Comparison of ENCODE assay signal across 18 cellular contexts in the genomic region with DNA sequence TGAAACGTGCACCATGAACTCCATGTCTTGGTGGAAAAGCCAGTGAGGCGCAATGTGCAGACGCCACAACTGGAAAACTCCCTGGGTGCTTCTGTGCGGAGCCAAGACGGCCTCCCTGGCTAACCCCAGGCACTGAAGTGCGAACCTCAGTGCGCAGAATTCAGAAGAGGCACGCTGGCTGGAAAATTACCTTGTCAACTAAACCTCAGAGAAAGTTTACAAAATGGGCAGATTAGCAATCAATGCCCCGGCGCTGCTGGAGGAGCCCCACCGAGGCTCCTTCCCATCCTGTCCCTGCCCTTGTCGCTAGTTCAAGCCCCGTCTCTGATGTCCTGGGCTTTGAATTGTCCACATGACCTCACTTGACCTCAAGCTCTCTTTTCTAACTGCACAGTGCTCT.
"Had no signal": no experiment of that assay in that cellular context is flagged by ENCODE, and none has a peak within 500 bp of the region (broad histone marks: within the 10 kb centered on the region; RNA-seq: fewer than 3 reads in every experiment).

No MANE protein-coding gene starts in this region.

- H3K27ac Mint-ChIP-seq: activated CD4-positive, alpha-beta memory T cell treated with anti-CD3 and anti-CD28 coated beads for 36 hours; activated CD4-positive, alpha-beta T cell treated with anti-CD3 and anti-CD28 coated beads, Interleukin-2, amount 10 ng/mL, durations not matched to agents 24 days and 14 days; activated naive CD4-positive, alpha-beta T cell treated with anti-CD3 and anti-CD28 coated beads, Interleukin-2, amount 50 U/mL, for 24 hours; activated T-helper 17 cell treated with anti-CD3 and anti-CD28 coated beads, Interleukin-2, amount 50 U/mL, for 72 hours; dendritic cell treated with granulocyte-macrophage colony-stimulating factor and Interleukin-4, amounts not matched to agents 40 ng/mL and 50 ng/mL, for 4 days; progenitor cell of endocrine pancreas; T-helper 1 cell treated with Interleukin-12 subunit alpha and Interleukin-12 subunit beta and Interleukin-4 antibody, amounts not matched to agents 30 μg/mL and 1 μg/mL, for 36 hours had no signal

- DNase-seq: activated CD4-positive, alpha-beta memory T cell treated with anti-CD3 and anti-CD28 coated beads for 36 hours; activated CD4-positive, alpha-beta T cell treated with anti-CD3 and anti-CD28 coated beads, Interleukin-2, amount 10 ng/mL, durations not matched to agents 24 days and 14 days; activated CD4-positive, CD25-positive, alpha-beta regulatory T cell treated with anti-CD3 and anti-CD28 coated beads, Interleukin-2, amount 50 U/mL, for 72 hours; activated gamma-delta T cell treated with Interleukin-2 at 50 U/mL for 16 hours; activated T-cell treated with anti-CD3 and anti-CD28 coated beads, Interleukin-2, amount 50 U/mL, for 4 hours; effector CD4-positive, alpha-beta T cell; mesendoderm; stimulated activated CD4-positive, alpha-beta T cell treated with anti-CD3 and anti-CD28 coated beads, Interleukin-2, amount 100 ng/mL, for 48 hours; stimulated activated naive CD8-positive, alpha-beta T cell treated with anti-CD3 and anti-CD28 coated beads, Interleukin-15, Interleukin-2, amounts not matched to agents 100 U/mL and 50 U/mL, for 24 hours; SW 1271; T1000; trophoblast cell had no signal

- ATAC-seq: activated T-cell treated with anti-CD3 and anti-CD28 coated beads, Interleukin-2, amount 50 U/mL, for 4 hours; stimulated activated naive CD8-positive, alpha-beta T cell treated with anti-CD3 and anti-CD28 coated beads, Interleukin-15, Interleukin-2, amounts not matched to agents 100 U/mL and 50 U/mL, for 24 hours had no signal

- H3K4me3 Mint-ChIP-seq: activated CD4-positive, alpha-beta memory T cell treated with anti-CD3 and anti-CD28 coated beads for 36 hours; activated CD4-positive, alpha-beta T cell treated with anti-CD3 and anti-CD28 coated beads, Interleukin-2, amount 10 ng/mL, durations not matched to agents 24 days and 14 days; activated naive CD4-positive, alpha-beta T cell treated with anti-CD3 and anti-CD28 coated beads, Interleukin-2, amount 50 U/mL, for 24 hours; activated T-cell treated with anti-CD3 and anti-CD28 coated beads, Interleukin-2, amount 50 U/mL, for 4 hours; activated T-helper 17 cell treated with anti-CD3 and anti-CD28 coated beads, Interleukin-2, amount 50 U/mL, for 72 hours; brain; dendritic cell treated with granulocyte-macrophage colony-stimulating factor and Interleukin-4, amounts not matched to agents 40 ng/mL and 50 ng/mL, for 4 days; T-helper 1 cell treated with Interleukin-12 subunit alpha and Interleukin-12 subunit beta and Interleukin-4 antibody, amounts not matched to agents 30 μg/mL and 1 μg/mL, for 36 hours had no signal

- H3K36me3 Mint-ChIP-seq: activated CD4-positive, alpha-beta memory T cell treated with anti-CD3 and anti-CD28 coated beads for 36 hours; activated naive CD4-positive, alpha-beta T cell treated with anti-CD3 and anti-CD28 coated beads, Interleukin-2, amount 50 U/mL, for 24 hours; brain had no signal

- H3K9me3 Mint-ChIP-seq: activated CD4-positive, alpha-beta memory T cell treated with anti-CD3 and anti-CD28 coated beads for 36 hours; activated CD4-positive, alpha-beta T cell treated with anti-CD3 and anti-CD28 coated beads, Interleukin-2, amount 10 ng/mL, durations not matched to agents 24 days and 14 days; activated naive CD4-positive, alpha-beta T cell treated with anti-CD3 and anti-CD28 coated beads, Interleukin-2, amount 50 U/mL, for 24 hours; activated T-cell treated with anti-CD3 and anti-CD28 coated beads, Interleukin-2, amount 50 U/mL, for 4 hours; activated T-helper 17 cell treated with anti-CD3 and anti-CD28 coated beads, Interleukin-2, amount 50 U/mL, for 72 hours; dendritic cell treated with granulocyte-macrophage colony-stimulating factor and Interleukin-4, amounts not matched to agents 40 ng/mL and 50 ng/mL, for 4 days; T-helper 1 cell treated with Interleukin-12 subunit alpha and Interleukin-12 subunit beta and Interleukin-4 antibody, amounts not matched to agents 30 μg/mL and 1 μg/mL, for 36 hours had no signal

- H3K4me1 Mint-ChIP-seq: activated CD4-positive, alpha-beta T cell treated with anti-CD3 and anti-CD28 coated beads, Interleukin-2, amount 10 ng/mL, durations not matched to agents 24 days and 14 days; activated naive CD4-positive, alpha-beta T cell treated with anti-CD3 and anti-CD28 coated beads, Interleukin-2, amount 50 U/mL, for 24 hours; activated T-helper 17 cell treated with anti-CD3 and anti-CD28 coated beads, Interleukin-2, amount 50 U/mL, for 72 hours had no signal

- H3K27me3 Mint-ChIP-seq: activated naive CD4-positive, alpha-beta T cell treated with anti-CD3 and anti-CD28 coated beads, Interleukin-2, amount 50 U/mL, for 24 hours had no signal
